Comparison of ENCODE assay signal across 30 cellular contexts in genomic region chr17:32123782-32124181, GRCh38. TPM values are rescaled to one million over a fixed set of nuclear protein-coding genes. Genes with fewer than 3 reads are reported as not detected.
DNase-seq lines count a peak whose midpoint lies in the region; ATAC-seq and TF ChIP-seq lines count a peak whose summit lies in the region.
"Had no signal": no experiment of that assay in that cellular context is flagged by ENCODE, and none has a peak within 500 bp of the region (broad histone marks: within the 10 kb centered on the region; RNA-seq: fewer than 3 reads in every experiment).

No MANE protein-coding gene starts in this region.

- TF ChIP-seq POLR2A in Peyer's patch (IDR thresholded peaks at IDR 0.05) (no peak), upper lobe of left lung (IDR thresholded peaks at IDR 0.05) (no peak)

- H3K9me3 ChIP-seq in Peyer's patch: no peaks in the 10 kb centered on the region
- H3K9me3 ChIP-seq in upper lobe of left lung: no peaks in the 10 kb centered on the region
- H3K9me3 ChIP-seq: lower lobe of right lung, mucosa of descending colon, SK-N-SH had no signal

- no peak for TF ChIP-seq EP300 in upper lobe of left lung (IDR thresholded peaks at IDR 0.05)

- H3K4me1 ChIP-seq in Peyer's patch (peaks cover 0 to 24% (median 0%) of the 10 kb centered on the region in 4 donors), upper lobe of left lung (peaks cover 8 to 18% (median 12%) of the 10 kb centered on the region in 4 donors)
- H3K4me1 ChIP-seq: parathyroid adenoma had no signal

- 78 to 83% methylated on average over 6 of the region's 6 CpGs for WGBS in upper lobe of left lung, 2 donors

- no peak overlapping the region for H3K4me3 Mint-ChIP-seq in activated naive CD8-positive, alpha-beta T cell treated with anti-CD3 and anti-CD28 coated beads, Interleukin-2, amount 10 ng/mL, durations not matched to agents 7 days and 5 days
- no peak overlapping the region for H3K4me3 Mint-ChIP-seq in activated naive CD8-positive, alpha-beta T cell treated with anti-CD3 and anti-CD28 coated beads, Interleukin-2, amount 50 U/mL, for 24 hours
- H3K4me3 Mint-ChIP-seq in activated T-cell treated with anti-CD3 and anti-CD28 coated beads, Interleukin-2, amount 50 U/mL, for 72 hours: no peak overlapping the region
- H3K4me3 Mint-ChIP-seq: activated CD8-positive, alpha-beta T cell treated with anti-CD3 and anti-CD28 coated beads for 36 hours; activated naive CD8-positive, alpha-beta T cell; CD4-positive, alpha-beta T cell; central memory CD8-positive, alpha-beta T cell; IgD-negative memory B cell; natural killer cell treated with Interleukin-12 subunit alpha and Interleukin-12 subunit beta and Interleukin-15 and Interleukin-18, amount 100 ng/mL, for 72 hours; T-helper 17 cell had no signal

- no peaks in the 10 kb centered on the region for H3K36me3 ChIP-seq in Peyer's patch
- no peaks in the 10 kb centered on the region for H3K36me3 ChIP-seq in upper lobe of left lung
- H3K36me3 ChIP-seq: lower lobe of right lung had no signal

- H3K9me3 Mint-ChIP-seq in activated naive CD8-positive, alpha-beta T cell treated with anti-CD3 and anti-CD28 coated beads, Interleukin-2, amount 10 ng/mL, durations not matched to agents 7 days and 5 days: no peaks in the 10 kb centered on the region
- H3K9me3 Mint-ChIP-seq in activated naive CD8-positive, alpha-beta T cell treated with anti-CD3 and anti-CD28 coated beads, Interleukin-2, amount 50 U/mL, for 24 hours: no peaks in the 10 kb centered on the region
- no peaks in the 10 kb centered on the region for H3K9me3 Mint-ChIP-seq in activated T-cell treated with anti-CD3 and anti-CD28 coated beads, Interleukin-2, amount 50 U/mL, for 72 hours
- H3K9me3 Mint-ChIP-seq: activated CD8-positive, alpha-beta T cell treated with anti-CD3 and anti-CD28 coated beads for 36 hours; activated T-helper 2 cell treated with anti-CD3 and anti-CD28 coated beads, Interferon-gamma antibody, Interleukin-2, Interleukin-4, amounts not matched to agents 10 μg/mL and 5 μg/mL and 100 μg/mL, durations not matched to agents 14 hours and 24 hours and 36 hours; CD4-positive, alpha-beta T cell; central memory CD8-positive, alpha-beta T cell; IgD-negative memory B cell; natural killer cell treated with Interleukin-12 subunit alpha and Interleukin-12 subunit beta and Interleukin-15 and Interleukin-18, amount 100 ng/mL, for 72 hours had no signal

- H3K27ac ChIP-seq in Peyer's patch: no peak overlapping the region
- H3K27ac ChIP-seq in upper lobe of left lung: no peak overlapping the region
- H3K27ac ChIP-seq: 22Rv1, lower lobe of right lung, parathyroid adenoma had no signal

- H3K27me3 Mint-ChIP-seq in activated naive CD8-positive, alpha-beta T cell treated with anti-CD3 and anti-CD28 coated beads, Interleukin-2, amount 10 ng/mL, durations not matched to agents 7 days and 5 days: peaks cover 4% of the 10 kb centered on the region
- H3K27me3 Mint-ChIP-seq in activated naive CD8-positive, alpha-beta T cell treated with anti-CD3 and anti-CD28 coated beads, Interleukin-2, amount 50 U/mL, for 24 hours: no peaks in the 10 kb centered on the region
- H3K27me3 Mint-ChIP-seq in activated T-cell treated with anti-CD3 and anti-CD28 coated beads, Interleukin-2, amount 50 U/mL, for 72 hours (ENCODE audit: low read depth): no peaks in the 10 kb centered on the region
- H3K27me3 Mint-ChIP-seq: activated CD8-positive, alpha-beta T cell treated with anti-CD3 and anti-CD28 coated beads for 36 hours; activated naive CD8-positive, alpha-beta T cell; CD4-positive, alpha-beta T cell; central memory CD8-positive, alpha-beta T cell had no signal

- in situ Hi-C loops in astrocyte of the spinal cord (cut with HindIII; ENCODE audit: low sequenced_read_pairs): no loop called here

- H3K4me3 ChIP-seq in astrocyte of the spinal cord (ENCODE audit: low read depth, low read length) (no peak overlapping the region), Peyer's patch (no peak overlapping the region), upper lobe of left lung (no peak overlapping the region)
- H3K4me3 ChIP-seq: GM12878, lower lobe of right lung, mucosa of descending colon had no signal

- POLR2A ChIA-PET in activated naive CD8-positive, alpha-beta T cell treated with anti-CD3 and anti-CD28 coated beads, Interleukin-2, amount 10 ng/mL, durations not matched to agents 7 days and 5 days (lab: Charles Lee): interaction anchor here (1.0 kb wide), 1 partner anchor 19 kb away, joined by 3 read pairs; no protein-coding TSS in a partner anchor

- no peak for DNase-seq in activated naive CD8-positive, alpha-beta T cell treated with anti-CD3 and anti-CD28 coated beads, Interleukin-2, amount 10 ng/mL, durations not matched to agents 7 days and 5 days
- no peak for DNase-seq in activated naive CD8-positive, alpha-beta T cell treated with anti-CD3 and anti-CD28 coated beads, Interleukin-2, amount 50 U/mL, for 24 hours
- DNase-seq in astrocyte of the spinal cord (ENCODE audit: low read depth, low spot score) (peak; percentile 45), left lobe of liver (ENCODE audit: low spot score) (peak; percentile 24), Peyer's patch (no peak), upper lobe of left lung (no peak)
- DNase-seq in activated T-cell treated with anti-CD3 and anti-CD28 coated beads, Interleukin-2, amount 50 U/mL, for 72 hours: no peak
- DNase-seq: activated CD4-positive, alpha-beta T cell treated with anti-CD3 and anti-CD28 coated beads for 1 hour; activated CD8-positive, alpha-beta T cell treated with anti-CD3 and anti-CD28 coated beads for 36 hours; CD4-positive, alpha-beta T cell; GOT3; kidney; lower lobe of right lung; mucosa of descending colon; NCI-H1417; NCI-H2081 treated with DMSO at 0.1 percent for 48 hours; NCI-H345; right cardiac atrium; SK-N-SH; stimulated activated CD4-positive, alpha-beta T cell treated with anti-CD3 and anti-CD28 coated beads, Interleukin-2, amount 100 ng/mL, for 48 hours; T-helper 17 cell had no signal

- no peak for ATAC-seq in activated naive CD8-positive, alpha-beta T cell treated with anti-CD3 and anti-CD28 coated beads, Interleukin-2, amount 10 ng/mL, durations not matched to agents 7 days and 5 days (ENCODE audit: low read depth)
- ATAC-seq in activated naive CD8-positive, alpha-beta T cell treated with anti-CD3 and anti-CD28 coated beads, Interleukin-2, amount 50 U/mL, for 24 hours: no peak
- ATAC-seq in left lobe of liver: peak; percentile 14
- ATAC-seq in activated T-cell treated with anti-CD3 and anti-CD28 coated beads, Interleukin-2, amount 50 U/mL, for 72 hours (replicated peaks in 1 of 2): no peak
- no peak for ATAC-seq in upper lobe of left lung (ENCODE audit: low FRiP score in 2 of 2)
- no peak for ATAC-seq in GM18519 (IDR thresholded peaks at IDR 0.05; ENCODE audit: low FRiP score, unreplicated experiment)
- ATAC-seq: activated CD8-positive, alpha-beta T cell treated with anti-CD3 and anti-CD28 coated beads for 36 hours; GM12878; lower lobe of right lung; mucosa of descending colon; natural killer cell treated with Interleukin-12 subunit alpha and Interleukin-12 subunit beta and Interleukin-15 and Interleukin-18, amount 100 ng/mL, for 72 hours; right cardiac atrium; T-helper 17 cell had no signal

- H3K27me3 ChIP-seq in Peyer's patch (no peaks in the 10 kb centered on the region), upper lobe of left lung (no peaks in the 10 kb centered on the region)

- H3K36me3 Mint-ChIP-seq in activated naive CD8-positive, alpha-beta T cell treated with anti-CD3 and anti-CD28 coated beads, Interleukin-2, amount 10 ng/mL, durations not matched to agents 7 days and 5 days: peaks cover 8% of the 10 kb centered on the region
- peaks cover 5% of the 10 kb centered on the region for H3K36me3 Mint-ChIP-seq in activated naive CD8-positive, alpha-beta T cell treated with anti-CD3 and anti-CD28 coated beads, Interleukin-2, amount 50 U/mL, for 24 hours (ENCODE audit: low read depth)
- no peaks in the 10 kb centered on the region for H3K36me3 Mint-ChIP-seq in activated T-cell treated with anti-CD3 and anti-CD28 coated beads, Interleukin-2, amount 50 U/mL, for 72 hours (ENCODE audit: insufficient read depth in 2 of 2)
- H3K36me3 Mint-ChIP-seq: activated naive CD8-positive, alpha-beta T cell; IgD-negative memory B cell; natural killer cell treated with Interleukin-12 subunit alpha and Interleukin-12 subunit beta and Interleukin-15 and Interleukin-18, amount 100 ng/mL, for 72 hours had no signal

- no peak for TF ChIP-seq CTCF in astrocyte of the spinal cord (IDR thresholded peaks at IDR 0.05; ENCODE audit: low read depth, low read length)
- no peak for TF ChIP-seq CTCF in Peyer's patch (IDR thresholded peaks at IDR 0.05)
- TF ChIP-seq CTCF in upper lobe of left lung (IDR thresholded peaks at IDR 0.05): no peak

- H3K4me1 Mint-ChIP-seq in activated naive CD8-positive, alpha-beta T cell treated with anti-CD3 and anti-CD28 coated beads, Interleukin-2, amount 10 ng/mL, durations not matched to agents 7 days and 5 days: peaks cover 16% of the 10 kb centered on the region
- peaks cover 12% of the 10 kb centered on the region for H3K4me1 Mint-ChIP-seq in activated naive CD8-positive, alpha-beta T cell treated with anti-CD3 and anti-CD28 coated beads, Interleukin-2, amount 50 U/mL, for 24 hours
- peaks cover 12% of the 10 kb centered on the region for H3K4me1 Mint-ChIP-seq in activated T-cell treated with anti-CD3 and anti-CD28 coated beads, Interleukin-2, amount 50 U/mL, for 72 hours (ENCODE audit: low read depth)

- peak overlapping the region; percentile 36 for H3K27ac Mint-ChIP-seq in activated naive CD8-positive, alpha-beta T cell treated with anti-CD3 and anti-CD28 coated beads, Interleukin-2, amount 10 ng/mL, durations not matched to agents 7 days and 5 days
- H3K27ac Mint-ChIP-seq in activated naive CD8-positive, alpha-beta T cell treated with anti-CD3 and anti-CD28 coated beads, Interleukin-2, amount 50 U/mL, for 24 hours: no peak overlapping the region
- no peak overlapping the region for H3K27ac Mint-ChIP-seq in activated T-cell treated with anti-CD3 and anti-CD28 coated beads, Interleukin-2, amount 50 U/mL, for 72 hours
- H3K27ac Mint-ChIP-seq: activated CD8-positive, alpha-beta T cell treated with anti-CD3 and anti-CD28 coated beads for 36 hours; activated naive CD8-positive, alpha-beta T cell; activated T-helper 2 cell treated with anti-CD3 and anti-CD28 coated beads, Interferon-gamma antibody, Interleukin-2, Interleukin-4, amounts not matched to agents 10 μg/mL and 5 μg/mL and 100 μg/mL, durations not matched to agents 14 hours and 24 hours and 36 hours; CD4-positive, alpha-beta T cell; T-helper 17 cell had no signal

RNA-seq across cellular contexts. Expression of gene RHOT1, which starts 18.5 kb away (rescaled TPM):
- total RNA-seq in activated naive CD8-positive, alpha-beta T cell treated with anti-CD3 and anti-CD28 coated beads, Interleukin-2, amount 10 ng/mL, durations not matched to agents 7 days and 5 days: 10 to 100 TPM; 29.8 to 30.0 TPM
- total RNA-seq in left lobe of liver (12.5 TPM), Peyer's patch (10 to 100 TPM; 31.4 to 54.9 (median 47.7) TPM), upper lobe of left lung (100 to 1,000 TPM in 1 of 6 donors, 10 to 100 TPM in 5; 37.2 to 110 (median 52.2) TPM)
- total RNA-seq in activated T-cell treated with anti-CD3 and anti-CD28 coated beads, Interleukin-2, amount 50 U/mL, for 72 hours: 10 to 100 TPM; 24.2 to 29.9 TPM

Comparison
In these comparisons a context has a peak if more than half of its experiments do, and no peak if none do; other contexts are left out.
1. DNase-seq: peak in astrocyte of the spinal cord (single experiment) and left lobe of liver (single experiment); none in activated naive CD8-positive, alpha-beta T cell treated with anti-CD3 and anti-CD28 coated beads, Interleukin-2, amount 10 ng/mL, durations not matched to agents 7 days and 5 days (single experiment), activated naive CD8-positive, alpha-beta T cell treated with anti-CD3 and anti-CD28 coated beads, Interleukin-2, amount 50 U/mL, for 24 hours (single experiment), activated T-cell treated with anti-CD3 and anti-CD28 coated beads, Interleukin-2, amount 50 U/mL, for 72 hours (0 of 2), Peyer's patch (0 of 3) and upper lobe of left lung (0 of 2).